ENCODE assay signal across 12 cellular contexts in genomic region chr13:39016087-39016486, GRCh38. TPM values are rescaled to one million over a fixed set of nuclear protein-coding genes. Genes with fewer than 3 reads are reported as not detected.
DNase-seq lines count a peak whose midpoint lies in the region; ATAC-seq and TF ChIP-seq lines count a peak whose summit lies in the region.
"Had no signal": no experiment of that assay in that cellular context is flagged by ENCODE, and none has a peak within 500 bp of the region (broad histone marks: within the 10 kb centered on the region; RNA-seq: fewer than 3 reads in every experiment).

No MANE protein-coding gene starts in this region.

- peak; percentile 61 to 91 for ATAC-seq in activated naive CD4-positive, alpha-beta T cell treated with anti-CD3 and anti-CD28 coated beads, Interleukin-2, amount 50 U/mL, for 72 hours
- peak; percentile 60 for ATAC-seq in GM21825 (IDR thresholded peaks at IDR 0.05; ENCODE audit: unreplicated experiment)
- ATAC-seq in HG03432 (IDR thresholded peaks at IDR 0.05; ENCODE audit: unreplicated experiment): peak; percentile 95
- ATAC-seq: stimulated activated memory B cell treated with anti-CD40 and anti-IgM and Interleukin-4, amounts not matched to agents 10 μg/mL and 1 μg/mL and 100 μg/mL, for 72 hours had no signal

- no peak overlapping the region for H3K27ac Mint-ChIP-seq in activated naive CD4-positive, alpha-beta T cell treated with anti-CD3 and anti-CD28 coated beads, Interleukin-2, amount 50 U/mL, for 72 hours
- H3K27ac Mint-ChIP-seq: naive B cell; stimulated activated memory B cell treated with anti-CD40 and anti-IgM and Interleukin-4, amounts not matched to agents 10 μg/mL and 1 μg/mL and 100 μg/mL, for 72 hours had no signal

- no peak for TF ChIP-seq CTCF in GM10266 (IDR thresholded peaks at IDR 0.05; ENCODE audit: control insufficient read depth, insufficient read depth, low read depth, missing control alignments)

- no peak for DNase-seq in activated naive CD4-positive, alpha-beta T cell treated with anti-CD3 and anti-CD28 coated beads, Interleukin-2, amount 50 U/mL, for 72 hours (ENCODE audit: low spot score in 2 of 2)
- DNase-seq in activated naive CD4-positive, alpha-beta T cell (lab: John Stamatoyannopoulos, UW): no peak
- no peak for DNase-seq in NCI-H1930 (lab: John Stamatoyannopoulos, UW)
- no peak for DNase-seq in GM10266 (ENCODE audit: extremely low spot score)
- DNase-seq in NCI-H2081 (lab: John Stamatoyannopoulos, UW): no peak
- no peak for DNase-seq in NCI-H1417 treated with DMSO at 0.1 percent for 48 hours (lab: John Stamatoyannopoulos, UW)
- DNase-seq: activated CD8-positive, alpha-beta memory T cell treated with anti-CD3 and anti-CD28 coated beads, Interleukin-2, amount 50 U/mL, for 4 hours; brain microvascular endothelial cell; naive B cell had no signal

- H3K36me3 Mint-ChIP-seq in activated naive CD4-positive, alpha-beta T cell treated with anti-CD3 and anti-CD28 coated beads, Interleukin-2, amount 50 U/mL, for 72 hours: peaks cover 35 to 37% of the 10 kb centered on the region in 2 donors

- no peaks in the 10 kb centered on the region for H3K9me3 Mint-ChIP-seq in activated naive CD4-positive, alpha-beta T cell treated with anti-CD3 and anti-CD28 coated beads, Interleukin-2, amount 50 U/mL, for 72 hours
- H3K9me3 Mint-ChIP-seq: naive B cell; stimulated activated memory B cell treated with anti-CD40 and anti-IgM and Interleukin-4, amounts not matched to agents 10 μg/mL and 1 μg/mL and 100 μg/mL, for 72 hours had no signal

RNA-seq across cellular contexts. Expression of gene PROSER1, which starts 21.8 kb away (rescaled TPM):
- total RNA-seq in activated naive CD4-positive, alpha-beta T cell treated with anti-CD3 and anti-CD28 coated beads, Interleukin-2, amount 50 U/mL, for 72 hours: 10 to 100 TPM; 58.0 to 68.6 TPM

RNA-seq across cellular contexts. Expression of gene NHLRC3, which starts 22.2 kb away (rescaled TPM):
- total RNA-seq in activated naive CD4-positive, alpha-beta T cell treated with anti-CD3 and anti-CD28 coated beads, Interleukin-2, amount 50 U/mL, for 72 hours: 10 to 100 TPM; 12.7 to 20.4 TPM

RNA-seq across cellular contexts. Expression of gene STOML3, which starts 25.5 kb away (rescaled TPM):
- total RNA-seq in activated naive CD4-positive, alpha-beta T cell treated with anti-CD3 and anti-CD28 coated beads, Interleukin-2, amount 50 U/mL, for 72 hours: not detected
